Comparison of ENCODE assay signal across 18 cellular contexts in genomic region chr10:85790155-85790789, GRCh38.
"Had no signal": no experiment of that assay in that cellular context is flagged by ENCODE, and none has a peak within 500 bp of the region (broad histone marks: within the 10 kb centered on the region; RNA-seq: fewer than 3 reads in every experiment).

No MANE protein-coding gene starts in this region.

- H3K4me1 ChIP-seq: spleen had no signal

- H3K36me3 Mint-ChIP-seq: natural killer cell; stimulated activated naive B cell treated with anti-CD40 and anti-IgM and Interleukin-4, amounts not matched to agents 10 μg/mL and 1 μg/mL and 100 μg/mL, for 72 hours had no signal

- H3K9me3 Mint-ChIP-seq: stimulated activated naive B cell treated with anti-CD40 and anti-IgM and Interleukin-4, amounts not matched to agents 10 μg/mL and 1 μg/mL and 100 μg/mL, for 72 hours; stimulated activated naive CD8-positive, alpha-beta T cell treated with anti-CD3 and anti-CD28 coated beads, Interleukin-15, amount 100 ng/mL, for 72 hours had no signal

- H3K27ac ChIP-seq: dorsolateral prefrontal cortex, heart left ventricle, spleen, thoracic aorta, transverse colon had no signal

- H3K9me3 ChIP-seq: heart left ventricle, spleen, thoracic aorta, transverse colon had no signal

- H3K36me3 ChIP-seq: heart left ventricle, spleen, thoracic aorta, transverse colon had no signal

- ATAC-seq: heart left ventricle; left lobe of liver; natural killer cell; sciatic nerve; stimulated activated naive B cell treated with anti-CD40 and anti-IgM and Interleukin-4, amounts not matched to agents 10 μg/mL and 1 μg/mL and 100 μg/mL, for 72 hours had no signal

- H3K4me3 Mint-ChIP-seq: natural killer cell; stimulated activated naive B cell treated with anti-CD40 and anti-IgM and Interleukin-4, amounts not matched to agents 10 μg/mL and 1 μg/mL and 100 μg/mL, for 72 hours; stimulated activated naive CD8-positive, alpha-beta T cell treated with anti-CD3 and anti-CD28 coated beads, Interleukin-15, amount 100 ng/mL, for 72 hours had no signal

- H3K27me3 ChIP-seq: dorsolateral prefrontal cortex, heart left ventricle, spleen, transverse colon had no signal

- H3K4me1 Mint-ChIP-seq: natural killer cell; stimulated activated naive B cell treated with anti-CD40 and anti-IgM and Interleukin-4, amounts not matched to agents 10 μg/mL and 1 μg/mL and 100 μg/mL, for 72 hours; stimulated activated naive CD8-positive, alpha-beta T cell treated with anti-CD3 and anti-CD28 coated beads, Interleukin-15, amount 100 ng/mL, for 72 hours had no signal

- H3K4me3 ChIP-seq: dorsolateral prefrontal cortex, heart left ventricle, spleen, thoracic aorta, transverse colon had no signal

- H3K27ac Mint-ChIP-seq: natural killer cell; stimulated activated naive B cell treated with anti-CD40 and anti-IgM and Interleukin-4, amounts not matched to agents 10 μg/mL and 1 μg/mL and 100 μg/mL, for 72 hours; stimulated activated naive CD8-positive, alpha-beta T cell treated with anti-CD3 and anti-CD28 coated beads, Interleukin-15, amount 100 ng/mL, for 72 hours had no signal

- DNase-seq: cortex of kidney; dorsolateral prefrontal cortex; effector CD8-positive, alpha-beta T cell; foreskin melanocyte; heart left ventricle; hippocampal formation; mammary epithelial cell; natural killer cell; spleen; stimulated activated CD4-positive, alpha-beta T cell treated with anti-CD3 and anti-CD28 coated beads, Interleukin-15, amount 100 ng/mL, for 24 hours; stimulated activated CD4-positive, alpha-beta T cell treated with anti-CD3 and anti-CD28 coated beads, Interleukin-2, amount 100 ng/mL, for 24 hours; stimulated activated CD4-positive, alpha-beta T cell treated with anti-CD3 and anti-CD28 coated beads, Interleukin-4, amount 100 ng/mL, for 4 hours; stimulated activated naive B cell treated with anti-CD40 and anti-IgM and Interleukin-4, amounts not matched to agents 10 μg/mL and 1 μg/mL and 100 μg/mL, for 72 hours; stimulated activated naive CD8-positive, alpha-beta T cell treated with anti-CD3 and anti-CD28 coated beads, Interleukin-15, amount 100 ng/mL, for 72 hours; transverse colon had no signal
